In the genomic region with DNA sequence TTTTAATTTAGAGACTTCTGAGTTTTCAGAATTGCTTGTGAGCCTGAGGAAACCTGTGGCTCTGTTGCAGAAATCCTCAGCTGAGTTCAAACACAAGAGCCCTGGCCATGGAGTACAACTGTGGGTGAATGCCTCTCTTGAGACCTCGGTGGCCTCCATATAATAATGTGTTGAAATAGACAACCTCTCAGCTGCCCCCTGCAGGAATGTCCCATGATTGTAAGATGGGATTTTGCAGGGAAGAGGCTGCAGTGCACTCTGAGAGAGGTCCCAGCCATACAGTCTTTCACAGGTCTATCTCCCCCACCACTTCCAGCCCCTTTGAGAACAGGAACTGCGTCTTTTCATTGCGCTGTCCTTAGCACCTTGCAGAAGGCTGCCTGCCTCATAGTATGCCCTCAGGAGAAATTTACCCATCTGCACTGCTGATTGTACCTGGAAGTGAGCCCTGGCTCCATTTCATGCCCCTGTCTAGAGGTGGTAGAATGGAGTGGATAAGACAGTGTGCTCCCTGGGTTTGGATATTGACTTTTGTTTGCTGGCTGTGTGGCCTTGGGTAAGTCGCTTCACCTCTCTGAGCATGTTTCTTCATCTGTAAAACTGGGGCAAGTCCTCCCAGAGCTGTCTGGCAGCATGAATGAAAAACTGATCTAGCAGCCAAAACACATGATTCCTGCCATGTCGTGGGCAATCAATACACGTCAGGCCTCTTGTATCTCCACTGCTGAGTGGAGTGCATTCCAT, we compare ENCODE assay signal across 8 cellular contexts. TPM values are rescaled to one million over a fixed set of nuclear protein-coding genes. Genes with fewer than 3 reads are reported as not detected.
DNase-seq lines count a peak whose midpoint lies in the region; TF ChIP-seq lines count a peak whose summit lies in the region.

No MANE protein-coding gene starts in this region.

- H3K27ac ChIP-seq in fibroblast of lung (ENCODE audit: insufficient read depth, low read length): no peak overlapping the region

- H3K4me2 ChIP-seq in fibroblast of lung (ENCODE audit: extremely low read depth, insufficient read depth, low read length): no peak overlapping the region

- no peaks in the 10 kb centered on the region for H3K9me3 Mint-ChIP-seq in activated T-helper 1 cell treated with anti-CD3 and anti-CD28 coated beads, Interleukin-12 subunit alpha, Interleukin-12 subunit beta, Interleukin-2, Interleukin-4 antibody, amounts not matched to agents 30 ng/mL and 10 ng/mL and 1 ng/mL, durations not matched to agents 14 hours and 24 hours and 36 hours

- H3K4me3 ChIP-seq in fibroblast of lung (replicated peaks in 1 of 4; ENCODE audit: control extremely low read depth in 1 of 4, insufficient read depth in 1 of 4, low read depth in 3 of 4, low read length in 4 of 4): no peak overlapping the region

- H3K27ac Mint-ChIP-seq in activated T-helper 1 cell treated with anti-CD3 and anti-CD28 coated beads, Interleukin-12 subunit alpha, Interleukin-12 subunit beta, Interleukin-2, Interleukin-4 antibody, amounts not matched to agents 30 ng/mL and 10 ng/mL and 1 ng/mL, durations not matched to agents 14 hours and 24 hours and 36 hours: no peak overlapping the region

- peaks cover 19% of the 10 kb centered on the region for H3K27me3 Mint-ChIP-seq in activated T-helper 1 cell treated with anti-CD3 and anti-CD28 coated beads, Interleukin-12 subunit alpha, Interleukin-12 subunit beta, Interleukin-2, Interleukin-4 antibody, amounts not matched to agents 30 ng/mL and 10 ng/mL and 1 ng/mL, durations not matched to agents 14 hours and 24 hours and 36 hours (ENCODE audit: insufficient read depth)

- peaks cover 4% of the 10 kb centered on the region for H3K27me3 ChIP-seq in fibroblast of lung (ENCODE audit: control insufficient read depth, insufficient read depth, low read length)

- DNase-seq in A172 (ENCODE audit: low spot score) (peak; percentile 40), Daoy (ENCODE audit: low read depth) (peak; percentile 37), NCI-H748 (lab: John Stamatoyannopoulos, UW; ENCODE audit: unreplicated experiment) (peak; percentile 27), fibroblast of lung (ENCODE audit: low read depth in 2 of 2) (peak in 1 of 2 donors; percentile 23), ecto neural progenitor cell (ENCODE audit: low spot score) (no peak), HK-2 (ENCODE audit: unreplicated experiment) (no peak)
- DNase-seq in activated T-helper 1 cell treated with anti-CD3 and anti-CD28 coated beads, Interleukin-12 subunit alpha, Interleukin-12 subunit beta, Interleukin-2, Interleukin-4 antibody, amounts not matched to agents 30 ng/mL and 10 ng/mL and 1 ng/mL, durations not matched to agents 14 hours and 24 hours and 36 hours (ENCODE audit: low spot score): no peak
- DNase-seq in activated T-cell treated with anti-CD3 and anti-CD28 coated beads, Interleukin-2, amount 50 U/mL, for 1 hour: no peak

- no peaks in the 10 kb centered on the region for H3K9me3 ChIP-seq in fibroblast of lung (ENCODE audit: control insufficient read depth, insufficient read depth, low read depth, low read length)

- no peaks in the 10 kb centered on the region for H3K36me3 ChIP-seq in fibroblast of lung (ENCODE audit: control insufficient read depth, insufficient read depth, low read length)

- intact Hi-C loops in activated T-helper 1 cell treated with anti-CD3 and anti-CD28 coated beads, Interleukin-12 subunit alpha, Interleukin-12 subunit beta, Interleukin-2, Interleukin-4 antibody, amounts not matched to agents 30 ng/mL and 10 ng/mL and 1 ng/mL, durations not matched to agents 14 hours and 24 hours and 36 hours (cut with micrococcal nuclease): no loop called here

- no peaks in the 10 kb centered on the region for H4K20me1 ChIP-seq in fibroblast of lung (ENCODE audit: control insufficient read depth, extremely low read depth, insufficient read depth, low read length)

- H3K9ac ChIP-seq in fibroblast of lung (ENCODE audit: insufficient read depth, low read length): no peak overlapping the region

- no peak overlapping the region for H3K4me3 Mint-ChIP-seq in activated T-helper 1 cell treated with anti-CD3 and anti-CD28 coated beads, Interleukin-12 subunit alpha, Interleukin-12 subunit beta, Interleukin-2, Interleukin-4 antibody, amounts not matched to agents 30 ng/mL and 10 ng/mL and 1 ng/mL, durations not matched to agents 14 hours and 24 hours and 36 hours

- peak; percentile 33 to 51 for TF ChIP-seq CTCF in fibroblast of lung (conservative IDR thresholded peaks at IDR 0.05 in 1 of 2, IDR thresholded peaks at IDR 0.05 in 1 of 2; ENCODE audit: low read depth in 1 of 2, low read length in 2 of 2)

- H3K36me3 Mint-ChIP-seq in activated T-helper 1 cell treated with anti-CD3 and anti-CD28 coated beads, Interleukin-12 subunit alpha, Interleukin-12 subunit beta, Interleukin-2, Interleukin-4 antibody, amounts not matched to agents 30 ng/mL and 10 ng/mL and 1 ng/mL, durations not matched to agents 14 hours and 24 hours and 36 hours (ENCODE audit: low read depth): no peaks in the 10 kb centered on the region

- no peaks in the 10 kb centered on the region for H3K79me2 ChIP-seq in fibroblast of lung (ENCODE audit: control insufficient read depth, insufficient read depth, low read length)

- H3K4me1 ChIP-seq in fibroblast of lung (ENCODE audit: control insufficient read depth, extremely low read depth, insufficient read depth, low read length): no peaks in the 10 kb centered on the region

- H3K4me1 Mint-ChIP-seq in activated T-helper 1 cell treated with anti-CD3 and anti-CD28 coated beads, Interleukin-12 subunit alpha, Interleukin-12 subunit beta, Interleukin-2, Interleukin-4 antibody, amounts not matched to agents 30 ng/mL and 10 ng/mL and 1 ng/mL, durations not matched to agents 14 hours and 24 hours and 36 hours (ENCODE audit: low read depth): no peaks in the 10 kb centered on the region

- H2AFZ ChIP-seq in fibroblast of lung (ENCODE audit: low read length): no peak overlapping the region

RNA-seq across cellular contexts. Expression of a gene that starts 16.8 kb away (rescaled TPM):
- not detected in 2 replicates for total RNA-seq in A172 (2014; rRNA removed; shearing (Covaris generic))
- total RNA-seq in Daoy (2014; rRNA removed; shearing (Covaris generic)): under 0.01 TPM in 1 of 2 replicates, not detected in the other
- not detected in 2 replicates for total RNA-seq in fibroblast of lung
- polyA plus RNA-seq in fibroblast of lung: not detected in 2 replicates
- polyA plus RNA-seq in fibroblast of lung (2012): not detected in 2 replicates
- not detected in 2 replicates for polyA minus RNA-seq in fibroblast of lung (ENCODE audit: low replicate concordance)
- total RNA-seq in activated T-helper 1 cell treated with anti-CD3 and anti-CD28 coated beads, Interleukin-12 subunit alpha, Interleukin-12 subunit beta, Interleukin-2, Interleukin-4 antibody, amounts not matched to agents 30 ng/mL and 10 ng/mL and 1 ng/mL, durations not matched to agents 14 hours and 24 hours and 36 hours: not detected in 2 replicates

Comparison
In these comparisons a context has a peak if more than half of its experiments do, and no peak if none do; other contexts are left out.
1. DNase-seq: peak in A172 (single experiment), Daoy (single experiment) and NCI-H748 (single experiment); none in activated T-helper 1 cell treated with anti-CD3 and anti-CD28 coated beads, Interleukin-12 subunit alpha, Interleukin-12 subunit beta, Interleukin-2, Interleukin-4 antibody, amounts not matched to agents 30 ng/mL and 10 ng/mL and 1 ng/mL, durations not matched to agents 14 hours and 24 hours and 36 hours (single experiment), ecto neural progenitor cell (single experiment), activated T-cell treated with anti-CD3 and anti-CD28 coated beads, Interleukin-2, amount 50 U/mL, for 1 hour (single experiment) and HK-2 (single experiment).